Comparison of ENCODE assay signal across 1 cellular context in the genomic region with DNA sequence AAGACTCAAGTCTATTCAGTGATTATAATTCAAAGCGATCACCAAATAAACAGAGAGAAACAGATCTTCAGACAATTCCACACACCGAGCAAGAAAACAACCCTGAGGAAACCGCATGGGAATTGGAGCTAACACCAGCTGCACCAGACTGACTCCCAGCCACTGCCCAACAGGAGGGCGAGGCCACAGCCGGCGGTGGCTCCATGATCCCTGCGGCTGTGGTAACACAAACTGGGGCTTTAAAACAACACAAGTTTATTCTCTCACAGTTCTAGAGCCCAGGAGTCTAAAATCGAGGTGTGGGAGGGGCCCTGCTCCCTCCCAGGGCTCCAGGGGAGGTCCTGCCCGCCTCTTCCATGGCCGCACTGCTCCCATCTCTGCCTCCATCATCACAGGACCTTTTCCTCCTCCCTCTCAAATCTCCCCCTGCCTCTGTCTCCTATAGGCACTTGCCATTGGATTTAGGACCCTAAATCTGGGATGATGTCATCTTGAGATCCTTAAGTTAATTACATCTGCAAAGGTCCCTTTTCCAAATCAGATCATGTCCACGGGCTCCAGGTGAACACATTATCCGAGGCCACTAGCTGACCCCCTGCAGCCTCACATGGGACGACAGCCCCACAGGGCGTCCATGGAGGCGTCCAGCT.
TF ChIP-seq lines count a peak whose summit lies in the region.

No MANE protein-coding gene starts in this region.

TF ChIP-seq in GM23338, 12 proteins besides CTCF, POLR2A, EP300 and RAD21:
- TF ChIP-seq REST (IDR thresholded peaks at IDR 0.05; ENCODE audit: unreplicated experiment) = no peak
- TF ChIP-seq NANOG (IDR thresholded peaks at IDR 0.05; ENCODE audit: borderline replicate concordance) = no peak
- no peak for TF ChIP-seq EZH2phosphoT487 (IDR thresholded peaks at IDR 0.05; ENCODE audit: unreplicated experiment)
